ENCODE assay signal across 1 cellular context in genomic region chr15:65783872-65784271, GRCh38.
TF ChIP-seq lines count a peak whose summit lies in the region.

No MANE protein-coding gene starts in this region.

TF ChIP-seq in K562, 482 proteins besides CTCF, POLR2A, EP300 and RAD21 (continued from another document):
- TF ChIP-seq AFF1 (IDR thresholded peaks at IDR 0.05; ENCODE audit: low read depth in 1 of 2, partially characterized antibody in 2 of 2) (peak in 1 of 2 experiments; percentile 61), ZNF408 (CRISPR knock-in tag; IDR thresholded peaks at IDR 0.05; ENCODE audit: low read depth) (no peak), FOXJ2 (tag; IDR thresholded peaks at IDR 0.05) (peak; percentile 57; the same call in 1 of the 2 replicates), GABPB1 (CRISPR knock-in tag; IDR thresholded peaks at IDR 0.05) (no peak), FOSL1 (tag; conservative IDR thresholded peaks at IDR 0.05) (peak; percentile 55), EHMT2 (IDR thresholded peaks at IDR 0.05) (peak; percentile 44; the same call in 1 of the 2 replicates)
